1 cellular context compared by ENCODE assay signal in the genomic region with DNA sequence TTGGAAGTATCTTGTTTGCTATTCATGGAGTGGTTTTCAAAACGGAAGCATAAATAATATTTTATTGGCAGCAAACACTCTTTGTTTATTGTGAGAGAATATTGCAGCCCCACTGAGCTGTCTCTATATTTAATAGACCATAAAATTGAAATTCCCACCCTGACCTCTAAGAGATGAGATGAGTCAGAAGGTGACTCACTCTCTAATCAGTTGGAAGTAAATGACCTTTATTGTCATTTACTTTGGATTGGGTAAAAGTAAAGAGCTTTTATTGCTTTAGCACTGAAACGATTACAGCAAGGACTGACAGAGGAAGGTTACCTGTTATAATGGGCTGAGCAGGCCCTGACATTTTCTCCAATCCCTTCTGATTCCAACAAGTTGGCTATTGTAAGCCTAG.
TF ChIP-seq lines count a peak whose summit lies in the region.

No MANE protein-coding gene starts in this region.

TF ChIP-seq in HCT116, 20 proteins besides CTCF, POLR2A, EP300 and RAD21 (continued from another document):
- TF ChIP-seq MAX (IDR thresholded peaks at IDR 0.05) = no peak
- no peak for TF ChIP-seq ZNF274 (IDR thresholded peaks at IDR 0.05; ENCODE audit: low read depth, low read length)
- no peak for TF ChIP-seq EZH2phosphoT487 (IDR thresholded peaks at IDR 0.05; ENCODE audit: borderline replicate concordance)
